8 cellular contexts compared by ENCODE assay signal in genomic region chr17:42248351-42249179, GRCh38. TPM values are rescaled to one million over a fixed set of nuclear protein-coding genes. Genes with fewer than 3 reads are reported as not detected.
DNase-seq lines count a peak whose midpoint lies in the region; ATAC-seq and TF ChIP-seq lines count a peak whose summit lies in the region.

No MANE protein-coding gene starts in this region.

- TF ChIP-seq CTCF in Peyer's patch (IDR thresholded peaks at IDR 0.05) (no peak), gastroesophageal sphincter (IDR thresholded peaks at IDR 0.05) (peak in 1 of 4 experiments; percentile 23), parathyroid adenoma (IDR thresholded peaks at IDR 0.05) (no peak), thoracic aorta (IDR thresholded peaks at IDR 0.05) (no peak)

- TF ChIP-seq POLR2A in GM18526 (IDR thresholded peaks at IDR 0.05; ENCODE audit: extremely low read depth, insufficient read length), result peak; percentile 40
- TF ChIP-seq POLR2A in Peyer's patch (IDR thresholded peaks at IDR 0.05), result peak in 1 of 2 donors; percentile 19
- peak in 1 of 2 donors; percentile 28 for TF ChIP-seq POLR2A in gastroesophageal sphincter (IDR thresholded peaks at IDR 0.05)

- 11 to 13% methylated on average over 6 to 7 of the region's 13 CpGs for WGBS in gastroesophageal sphincter (ENCODE audit: low coverage in 1 of 2), 2 donors

- H3K27me3 ChIP-seq in Peyer's patch (no peaks in the 10 kb centered on the region), gastroesophageal sphincter (no peaks in the 10 kb centered on the region), parathyroid adenoma (ENCODE audit: control insufficient read depth, insufficient read depth, low read length) (no peaks in the 10 kb centered on the region), thoracic aorta (replicated peaks; ENCODE audit: insufficient read depth) (no peaks in the 10 kb centered on the region)

- peak overlapping the region; percentile 68 for H3K4me2 ChIP-seq in parathyroid adenoma (ENCODE audit: low read length)

- H3K9me3 ChIP-seq in Peyer's patch (no peaks in the 10 kb centered on the region), gastroesophageal sphincter (no peaks in the 10 kb centered on the region), parathyroid adenoma (ENCODE audit: control insufficient read depth, low read length) (no peaks in the 10 kb centered on the region), thoracic aorta (no peaks in the 10 kb centered on the region)

- H3K9ac ChIP-seq in parathyroid adenoma, result no peak overlapping the region

- H3K4me3 ChIP-seq in Peyer's patch (peak overlapping the region; percentile 14 to 30 (median 28)), gastroesophageal sphincter (peak overlapping the region; percentile 27 to 29), parathyroid adenoma (ENCODE audit: low read depth, low read length) (peak overlapping the region; percentile 32), thoracic aorta (peak overlapping the region; percentile 60)

- H3K27ac ChIP-seq in Peyer's patch, result peak overlapping the region; percentile 83 to 91 (median 88)
- H3K27ac ChIP-seq in gastroesophageal sphincter, result peak overlapping the region; percentile 84 to 99 (median 88)
- H3K27ac ChIP-seq in parathyroid adenoma, result peak overlapping the region; percentile 88
- peak overlapping the region; percentile 81 to 92 for H3K27ac ChIP-seq in thoracic aorta

- DNase-seq in Peyer's patch (peak in 2 of 3 donors; percentile 85 to 91), thoracic aorta (ENCODE audit: low spot score) (peak; percentile 71), NCI-H526 treated with DMSO at 0.1 percent for 48 hours (lab: John Stamatoyannopoulos, UW) (no peak)
- peak; percentile 68 for DNase-seq in activated effector memory CD4-positive, alpha-beta T cell treated with Interleukin-2 at 50 U/mL for 16 hours

- no peak for TF ChIP-seq EP300 in gastroesophageal sphincter (IDR thresholded peaks at IDR 0.05)

- ATAC-seq in HG03196 (IDR thresholded peaks at IDR 0.05; ENCODE audit: unreplicated experiment), result peak; percentile 80
- ATAC-seq in gastroesophageal sphincter, result peak; percentile 97
- peak; percentile 73 for ATAC-seq in thoracic aorta (ENCODE audit: insufficient number of reproducible peaks, low FRiP score, low read depth)

- H3K36me3 ChIP-seq in Peyer's patch (no peaks in the 10 kb centered on the region), gastroesophageal sphincter (no peaks in the 10 kb centered on the region), parathyroid adenoma (ENCODE audit: control insufficient read depth, insufficient read depth, low read length) (no peaks in the 10 kb centered on the region), thoracic aorta (no peaks in the 10 kb centered on the region)

- peaks cover 0 to 4% (median 0%) of the 10 kb centered on the region in 4 donors for H3K4me1 ChIP-seq in Peyer's patch
- peaks cover 5 to 82% (median 13%) of the 10 kb centered on the region in 3 donors for H3K4me1 ChIP-seq in gastroesophageal sphincter
- peaks cover 8% of the 10 kb centered on the region for H3K4me1 ChIP-seq in parathyroid adenoma
- peaks cover 15 to 35% of the 10 kb centered on the region in 2 donors for H3K4me1 ChIP-seq in thoracic aorta (ENCODE audit: control insufficient read depth in 1 of 2, low read depth in 2 of 2)

- peak overlapping the region; percentile 51 for H2AFZ ChIP-seq in parathyroid adenoma

- H3K79me2 ChIP-seq in parathyroid adenoma, result peaks cover 16% of the 10 kb centered on the region

RNA-seq across cellular contexts. Expression of gene STAT5B, which starts 27.6 kb away (rescaled TPM):
- 100 to 1,000 TPM in 1 of 4 donors, 10 to 100 TPM in 3; 36.3 to 128 (median 68.1) TPM for total RNA-seq in Peyer's patch
- 10 to 100 TPM; 73.3 to 98.3 (median 95.6) TPM for total RNA-seq in gastroesophageal sphincter
- total RNA-seq in thoracic aorta, result 100 to 1,000 TPM in 1 of 2 donors, 10 to 100 TPM in 1; 95.2 to 117 TPM

RNA-seq across cellular contexts. Expression of gene STAT5A, which starts 39.7 kb away (rescaled TPM):
- 10 to 100 TPM; 11.2 to 80.0 (median 34.5) TPM for total RNA-seq in Peyer's patch
- 10 to 100 TPM; 61.8 to 80.8 (median 71.4) TPM for total RNA-seq in gastroesophageal sphincter
- total RNA-seq in thoracic aorta, result 10 to 100 TPM; 65.5 to 69.8 TPM

RNA-seq across cellular contexts. Expression of gene GHDC, which starts 54.3 kb away (rescaled TPM):
- total RNA-seq in Peyer's patch, result 10 to 100 TPM; 13.2 to 71.4 (median 44.3) TPM
- total RNA-seq in gastroesophageal sphincter, result 10 to 100 TPM; 18.8 to 30.8 (median 21.8) TPM
- total RNA-seq in thoracic aorta, result 10 to 100 TPM; 45.8 to 56.1 TPM
